ENCODE assay signal across 35 cellular contexts in genomic region chr11:134907636-134908035, GRCh38.
"Had no signal": no experiment of that assay in that cellular context is flagged by ENCODE, and none has a peak within 500 bp of the region (broad histone marks: within the 10 kb centered on the region; RNA-seq: fewer than 3 reads in every experiment).

No MANE protein-coding gene starts in this region.

- H3K4me3 ChIP-seq: adrenal gland, ascending aorta, body of pancreas, breast epithelium, cardiac muscle cell had no signal

- H3K27ac ChIP-seq: adrenal gland, ascending aorta, body of pancreas, brain microvascular endothelial cell, breast epithelium, cardiac muscle cell had no signal

- H3K27me3 Mint-ChIP-seq: activated naive CD4-positive, alpha-beta T cell treated with anti-CD3 and anti-CD28 coated beads, Interleukin-2, amount 10 ng/mL, durations not matched to agents 7 days and 5 days; activated naive CD8-positive, alpha-beta T cell treated with anti-CD3 and anti-CD28 coated beads, Interleukin-2, amount 10 ng/mL, durations not matched to agents 7 days and 5 days had no signal

- H3K9me3 ChIP-seq: adrenal gland, ascending aorta, body of pancreas, breast epithelium had no signal

- DNase-seq: activated effector memory CD4-positive, alpha-beta T cell treated with anti-CD3 and anti-CD28 coated beads, Interleukin-2, amount 50 U/mL, for 16 hours; activated effector memory CD4-positive, alpha-beta T cell treated with Interleukin-2 at 50 U/mL for 16 hours; activated gamma-delta T cell; activated gamma-delta T cell treated with Interleukin-2 at 50 U/mL for 16 hours; activated naive CD4-positive, alpha-beta T cell; activated naive CD4-positive, alpha-beta T cell treated with anti-CD3 and anti-CD28 coated beads for 36 hours; activated naive CD4-positive, alpha-beta T cell treated with anti-CD3 and anti-CD28 coated beads, Interleukin-2, amount 10 ng/mL, durations not matched to agents 7 days and 5 days; activated naive CD4-positive, alpha-beta T cell treated with anti-CD3 and anti-CD28 coated beads, Interleukin-2, amount 50 U/mL, for 16 hours; activated naive CD4-positive, alpha-beta T cell treated with Interleukin-2 at 50 U/mL for 16 hours; activated naive CD8-positive, alpha-beta T cell treated with anti-CD3 and anti-CD28 coated beads for 36 hours; activated naive CD8-positive, alpha-beta T cell treated with anti-CD3 and anti-CD28 coated beads, Interleukin-2, amount 10 ng/mL, durations not matched to agents 7 days and 5 days; activated naive CD8-positive, alpha-beta T cell treated with anti-CD3 and anti-CD28 coated beads, Interleukin-2, amount 50 U/mL, for 24 hours; activated T-cell treated with anti-CD3 and anti-CD28 coated beads, Interleukin-2, amount 50 U/mL, for 24 hours; activated T-cell treated with anti-CD3 and anti-CD28 coated beads, Interleukin-2, amount 50 U/mL, for 4 hours; activated T-cell treated with anti-CD3 and anti-CD28 coated beads, Interleukin-2, amount 50 U/mL, for 48 hours; activated T-cell treated with anti-CD3 and anti-CD28 coated beads, Interleukin-2, amount 50 U/mL, for 72 hours; adrenal gland; amniotic stem cell; amygdala; aorta; body of pancreas; brain microvascular endothelial cell; central memory CD4-positive, alpha-beta T cell; cerebellar nuclear complex had no signal

- H3K27me3 ChIP-seq: ascending aorta, body of pancreas, brain microvascular endothelial cell, cardiac muscle cell had no signal

- H3K4me3 Mint-ChIP-seq: activated naive CD4-positive, alpha-beta T cell treated with anti-CD3 and anti-CD28 coated beads for 36 hours; activated naive CD4-positive, alpha-beta T cell treated with anti-CD3 and anti-CD28 coated beads, Interleukin-2, amount 10 ng/mL, durations not matched to agents 7 days and 5 days; activated naive CD4-positive, alpha-beta T cell treated with anti-CD3 and anti-CD28 coated beads, Interleukin-2, amount 50 U/mL, for 24 hours; activated naive CD8-positive, alpha-beta T cell; activated naive CD8-positive, alpha-beta T cell treated with anti-CD3 and anti-CD28 coated beads for 36 hours; activated naive CD8-positive, alpha-beta T cell treated with anti-CD3 and anti-CD28 coated beads, Interleukin-2, amount 10 ng/mL, durations not matched to agents 7 days and 5 days; activated naive CD8-positive, alpha-beta T cell treated with anti-CD3 and anti-CD28 coated beads, Interleukin-2, amount 50 U/mL, for 24 hours; activated T-cell treated with anti-CD3 and anti-CD28 coated beads, Interleukin-2, amount 50 U/mL, for 24 hours; activated T-cell treated with anti-CD3 and anti-CD28 coated beads, Interleukin-2, amount 50 U/mL, for 4 hours; activated T-cell treated with anti-CD3 and anti-CD28 coated beads, Interleukin-2, amount 50 U/mL, for 72 hours; activated T-helper 1 cell treated with anti-CD3 and anti-CD28 coated beads, Interleukin-12 subunit alpha, Interleukin-12 subunit beta, Interleukin-2, Interleukin-4 antibody, amounts not matched to agents 30 ng/mL and 10 ng/mL and 1 ng/mL, durations not matched to agents 14 hours and 24 hours and 36 hours; activated T-helper 17 cell treated with anti-CD3 and anti-CD28 coated beads, Interleukin-2, amount 50 U/mL, for 72 hours; brain; central memory CD8-positive, alpha-beta T cell had no signal

- H3K4me1 ChIP-seq: adrenal gland, body of pancreas, breast epithelium had no signal

- H3K4me1 Mint-ChIP-seq: activated naive CD4-positive, alpha-beta T cell treated with anti-CD3 and anti-CD28 coated beads, Interleukin-2, amount 10 ng/mL, durations not matched to agents 7 days and 5 days; activated naive CD4-positive, alpha-beta T cell treated with anti-CD3 and anti-CD28 coated beads, Interleukin-2, amount 50 U/mL, for 24 hours; activated naive CD8-positive, alpha-beta T cell treated with anti-CD3 and anti-CD28 coated beads for 36 hours; activated naive CD8-positive, alpha-beta T cell treated with anti-CD3 and anti-CD28 coated beads, Interleukin-2, amount 10 ng/mL, durations not matched to agents 7 days and 5 days; activated naive CD8-positive, alpha-beta T cell treated with anti-CD3 and anti-CD28 coated beads, Interleukin-2, amount 50 U/mL, for 24 hours; activated T-helper 17 cell treated with anti-CD3 and anti-CD28 coated beads, Interleukin-2, amount 50 U/mL, for 72 hours; central memory CD8-positive, alpha-beta T cell had no signal

- H3K36me3 Mint-ChIP-seq: activated naive CD4-positive, alpha-beta T cell treated with anti-CD3 and anti-CD28 coated beads, Interleukin-2, amount 10 ng/mL, durations not matched to agents 7 days and 5 days; activated naive CD4-positive, alpha-beta T cell treated with anti-CD3 and anti-CD28 coated beads, Interleukin-2, amount 50 U/mL, for 24 hours; activated naive CD4-positive, alpha-beta T cell treated with anti-CD3 and anti-CD28 coated beads, Interleukin-2, amount 50 U/mL, for 72 hours; activated naive CD8-positive, alpha-beta T cell; activated naive CD8-positive, alpha-beta T cell treated with anti-CD3 and anti-CD28 coated beads for 36 hours; activated naive CD8-positive, alpha-beta T cell treated with anti-CD3 and anti-CD28 coated beads, Interleukin-2, amount 10 ng/mL, durations not matched to agents 7 days and 5 days; brain had no signal

- H3K27ac Mint-ChIP-seq: activated naive CD4-positive, alpha-beta T cell treated with anti-CD3 and anti-CD28 coated beads for 36 hours; activated naive CD4-positive, alpha-beta T cell treated with anti-CD3 and anti-CD28 coated beads, Interleukin-2, amount 10 ng/mL, durations not matched to agents 7 days and 5 days; activated naive CD4-positive, alpha-beta T cell treated with anti-CD3 and anti-CD28 coated beads, Interleukin-2, amount 50 U/mL, for 24 hours; activated naive CD8-positive, alpha-beta T cell; activated naive CD8-positive, alpha-beta T cell treated with anti-CD3 and anti-CD28 coated beads for 36 hours; activated naive CD8-positive, alpha-beta T cell treated with anti-CD3 and anti-CD28 coated beads, Interleukin-2, amount 10 ng/mL, durations not matched to agents 7 days and 5 days; activated naive CD8-positive, alpha-beta T cell treated with anti-CD3 and anti-CD28 coated beads, Interleukin-2, amount 50 U/mL, for 24 hours; activated T-cell treated with anti-CD3 and anti-CD28 coated beads, Interleukin-2, amount 50 U/mL, for 24 hours; activated T-cell treated with anti-CD3 and anti-CD28 coated beads, Interleukin-2, amount 50 U/mL, for 72 hours; activated T-helper 1 cell treated with anti-CD3 and anti-CD28 coated beads, Interleukin-12 subunit alpha, Interleukin-12 subunit beta, Interleukin-2, Interleukin-4 antibody, amounts not matched to agents 30 ng/mL and 10 ng/mL and 1 ng/mL, durations not matched to agents 14 hours and 24 hours and 36 hours; activated T-helper 17 cell treated with anti-CD3 and anti-CD28 coated beads, Interleukin-2, amount 50 U/mL, for 72 hours; activated T-helper 2 cell treated with anti-CD3 and anti-CD28 coated beads, Interferon-gamma antibody, Interleukin-2, Interleukin-4, amounts not matched to agents 10 μg/mL and 5 μg/mL and 100 μg/mL, durations not matched to agents 14 hours and 24 hours and 36 hours; brain had no signal

- H3K36me3 ChIP-seq: adrenal gland, ascending aorta, brain microvascular endothelial cell, breast epithelium, cardiac muscle cell had no signal

- H3K9me3 Mint-ChIP-seq: activated naive CD4-positive, alpha-beta T cell treated with anti-CD3 and anti-CD28 coated beads for 36 hours; activated naive CD4-positive, alpha-beta T cell treated with anti-CD3 and anti-CD28 coated beads, Interleukin-2, amount 10 ng/mL, durations not matched to agents 7 days and 5 days; activated naive CD4-positive, alpha-beta T cell treated with anti-CD3 and anti-CD28 coated beads, Interleukin-2, amount 50 U/mL, for 24 hours; activated naive CD4-positive, alpha-beta T cell treated with anti-CD3 and anti-CD28 coated beads, Interleukin-2, amount 50 U/mL, for 72 hours; activated naive CD8-positive, alpha-beta T cell treated with anti-CD3 and anti-CD28 coated beads for 36 hours; activated naive CD8-positive, alpha-beta T cell treated with anti-CD3 and anti-CD28 coated beads, Interleukin-2, amount 10 ng/mL, durations not matched to agents 7 days and 5 days; activated naive CD8-positive, alpha-beta T cell treated with anti-CD3 and anti-CD28 coated beads, Interleukin-2, amount 50 U/mL, for 24 hours; activated T-cell treated with anti-CD3 and anti-CD28 coated beads, Interleukin-2, amount 50 U/mL, for 24 hours; activated T-cell treated with anti-CD3 and anti-CD28 coated beads, Interleukin-2, amount 50 U/mL, for 4 hours; activated T-cell treated with anti-CD3 and anti-CD28 coated beads, Interleukin-2, amount 50 U/mL, for 72 hours; activated T-helper 1 cell treated with anti-CD3 and anti-CD28 coated beads, Interleukin-12 subunit alpha, Interleukin-12 subunit beta, Interleukin-2, Interleukin-4 antibody, amounts not matched to agents 30 ng/mL and 10 ng/mL and 1 ng/mL, durations not matched to agents 14 hours and 24 hours and 36 hours; activated T-helper 17 cell treated with anti-CD3 and anti-CD28 coated beads, Interleukin-2, amount 50 U/mL, for 72 hours; activated T-helper 2 cell treated with anti-CD3 and anti-CD28 coated beads, Interferon-gamma antibody, Interleukin-2, Interleukin-4, amounts not matched to agents 10 μg/mL and 5 μg/mL and 100 μg/mL, durations not matched to agents 14 hours and 24 hours and 36 hours; brain; central memory CD8-positive, alpha-beta T cell had no signal

- ATAC-seq: activated naive CD4-positive, alpha-beta T cell treated with anti-CD3 and anti-CD28 coated beads, Interleukin-2, amount 50 U/mL, for 72 hours; activated naive CD8-positive, alpha-beta T cell treated with anti-CD3 and anti-CD28 coated beads, Interleukin-2, amount 50 U/mL, for 24 hours; activated T-cell treated with anti-CD3 and anti-CD28 coated beads, Interleukin-2, amount 50 U/mL, for 4 hours; activated T-cell treated with anti-CD3 and anti-CD28 coated beads, Interleukin-2, amount 50 U/mL, for 72 hours; activated T-helper 17 cell treated with anti-CD3 and anti-CD28 coated beads, Interleukin-2, amount 50 U/mL, for 72 hours; body of pancreas had no signal
